In genomic region chr6:30883476-30883742, GRCh38 we compare ENCODE assay signal across 1 cellular context.
TF ChIP-seq lines count a peak whose summit lies in the region.

No MANE protein-coding gene starts in this region.

TF ChIP-seq in IMR-90, 13 proteins besides CTCF, POLR2A, EP300 and RAD21 (continued from another document):
- TF ChIP-seq SMC3 (IDR thresholded peaks at IDR 0.05; ENCODE audit: low read depth, low read length) (no peak), CHD1 (IDR thresholded peaks at IDR 0.05; ENCODE audit: low read depth, low read length) (no peak), USF2 (IDR thresholded peaks at IDR 0.05; ENCODE audit: low read depth, low read length) (no peak), RCOR1 (IDR thresholded peaks at IDR 0.05; ENCODE audit: insufficient replicate concordance, low read length) (no peak), CEBPB (IDR thresholded peaks at IDR 0.05; ENCODE audit: low read depth, low read length) (no peak)
- TF ChIP-seq, protein P1, sequence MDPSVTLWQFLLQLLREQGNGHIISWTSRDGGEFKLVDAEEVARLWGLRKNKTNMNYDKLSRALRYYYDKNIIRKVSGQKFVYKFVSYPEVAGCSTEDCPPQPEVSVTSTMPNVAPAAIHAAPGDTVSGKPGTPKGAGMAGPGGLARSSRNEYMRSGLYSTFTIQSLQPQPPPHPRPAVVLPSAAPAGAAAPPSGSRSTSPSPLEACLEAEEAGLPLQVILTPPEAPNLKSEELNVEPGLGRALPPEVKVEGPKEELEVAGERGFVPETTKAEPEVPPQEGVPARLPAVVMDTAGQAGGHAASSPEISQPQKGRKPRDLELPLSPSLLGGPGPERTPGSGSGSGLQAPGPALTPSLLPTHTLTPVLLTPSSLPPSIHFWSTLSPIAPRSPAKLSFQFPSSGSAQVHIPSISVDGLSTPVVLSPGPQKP (IDR thresholded peaks at IDR 0.05; ENCODE audit: borderline replicate concordance, low read depth, low read length) = no peak
TF ChIP-seq in IMR-90: peak in this region for 0.
